In genomic region chr4:53376900-53377299, GRCh38 we compare ENCODE assay signal across 8 cellular contexts. TPM values are rescaled to one million over a fixed set of nuclear protein-coding genes. Genes with fewer than 3 reads are reported as not detected.
DNase-seq lines count a peak whose midpoint lies in the region; ATAC-seq, FAIRE-seq and TF ChIP-seq lines count a peak whose summit lies in the region.

No MANE protein-coding gene starts in this region.

- H2AFZ ChIP-seq in astrocyte (ENCODE audit: low read depth, low read length) (peak overlapping the region; percentile 99), mesenchymal stem cell (ENCODE audit: low read depth, low read length) (no peak overlapping the region)

- ATAC-seq in HG02763 (IDR thresholded peaks at IDR 0.05; ENCODE audit: unreplicated experiment): no peak

- no peak overlapping the region for H2BK5ac ChIP-seq in mesenchymal stem cell (ENCODE audit: low read depth, low read length, poor library complexity, severe bottlenecking)

- no peak overlapping the region for H2AK5ac ChIP-seq in mesenchymal stem cell (ENCODE audit: low read length, severe bottlenecking)

- peaks cover 8% of the 10 kb centered on the region for H3K4me1 Mint-ChIP-seq in astrocyte (ENCODE audit: low read depth, unreplicated experiment)

- peak overlapping the region; percentile 94 for H3K9ac ChIP-seq in astrocyte (ENCODE audit: low read length)
- peak overlapping the region; percentile 97 for H3K9ac ChIP-seq in mesenchymal stem cell (ENCODE audit: low read length)

- H2BK120ac ChIP-seq in mesenchymal stem cell (ENCODE audit: low read depth, low read length): no peak overlapping the region

- no peaks in the 10 kb centered on the region for H3K79me1 ChIP-seq in mesenchymal stem cell (replicated peaks; ENCODE audit: low read length, poor library complexity, severe bottlenecking)

- no peak overlapping the region for H3K4ac ChIP-seq in mesenchymal stem cell (ENCODE audit: low read depth in 1 of 2, low read length in 2 of 2)

- H3K27me3 ChIP-seq in HL-60 (ENCODE audit: insufficient read depth, poor library complexity, severe bottlenecking) (no peaks in the 10 kb centered on the region), astrocyte (ENCODE audit: insufficient read depth, low read length) (no peaks in the 10 kb centered on the region), mesenchymal stem cell (ENCODE audit: control insufficient read depth in 1 of 2, insufficient read depth in 1 of 2, low read length in 2 of 2) (no peaks in the 10 kb centered on the region)

- no peak overlapping the region for H2BK12ac ChIP-seq in mesenchymal stem cell (ENCODE audit: low read length in 2 of 2)

- no peak overlapping the region for H3K23ac ChIP-seq in mesenchymal stem cell (ENCODE audit: low read length in 2 of 2)

- H4K91ac ChIP-seq in mesenchymal stem cell (ENCODE audit: low read length): no peak overlapping the region

- H3K4me3 ChIP-seq in HL-60 (replicated peaks; ENCODE audit: insufficient read depth, low read length) (peak overlapping the region; percentile 81), astrocyte (ENCODE audit: insufficient read depth, low read depth, low read length) (peak overlapping the region; percentile 92), mesenchymal stem cell (ENCODE audit: insufficient read depth in 1 of 2, low read depth in 1 of 2, low read length in 2 of 2) (peak overlapping the region in 1 of 2 experiments; percentile 95)

- H2BK15ac ChIP-seq in mesenchymal stem cell (ENCODE audit: low read depth, poor library complexity, severe bottlenecking): no peak overlapping the region

- H3K4me1 ChIP-seq in astrocyte (ENCODE audit: insufficient read depth, low read length): peaks cover 6% of the 10 kb centered on the region
- H3K4me1 ChIP-seq in mesenchymal stem cell (ENCODE audit: control insufficient read depth, insufficient read depth, low read depth, low read length): no peaks in the 10 kb centered on the region

- TF ChIP-seq CTCF in 22Rv1 (IDR thresholded peaks at IDR 0.05) (no peak), HL-60 (IDR thresholded peaks at IDR 0.05; ENCODE audit: insufficient read depth, low read length) (no peak), astrocyte (IDR thresholded peaks at IDR 0.05; ENCODE audit: insufficient read depth, low read depth, low read length) (no peak)

- FAIRE-seq in astrocyte (lab: Jason Lieb, UNC): no peak

- H3K27ac ChIP-seq in 22Rv1: peak overlapping the region; percentile 68
- peak overlapping the region; percentile 83 for H3K27ac ChIP-seq in HL-60 (replicated peaks)
- H3K27ac ChIP-seq in astrocyte (ENCODE audit: low read depth, low read length): peak overlapping the region; percentile 92
- no peak overlapping the region for H3K27ac ChIP-seq in mesenchymal stem cell (ENCODE audit: low read length, poor library complexity, severe bottlenecking)

- H3K36me3 ChIP-seq in astrocyte (ENCODE audit: insufficient read depth, low read length) (no peaks in the 10 kb centered on the region), mesenchymal stem cell (ENCODE audit: control insufficient read depth in 1 of 2, insufficient read depth in 2 of 2, low read depth in 1 of 2, low read length in 2 of 2) (peaks cover 0 to 8% of the 10 kb centered on the region in 2 experiments)

- H3K27me3 Mint-ChIP-seq in astrocyte (ENCODE audit: low read depth, unreplicated experiment): peaks cover 12% of the 10 kb centered on the region

- no peaks in the 10 kb centered on the region for H3K36me3 Mint-ChIP-seq in astrocyte (ENCODE audit: low read depth, unreplicated experiment)

- H4K8ac ChIP-seq in mesenchymal stem cell (ENCODE audit: low read length): no peak overlapping the region

- H3K4me2 ChIP-seq in astrocyte (ENCODE audit: low read length) (peak overlapping the region; percentile 95), mesenchymal stem cell (ENCODE audit: low read length, poor library complexity, severe bottlenecking) (no peak overlapping the region)

- no peaks in the 10 kb centered on the region for H3K9me3 Mint-ChIP-seq in astrocyte (ENCODE audit: unreplicated experiment)

- no peaks in the 10 kb centered on the region for H3K9me3 ChIP-seq in astrocyte (ENCODE audit: insufficient read depth, low read depth, low read length)
- H3K9me3 ChIP-seq in mesenchymal stem cell (ENCODE audit: control insufficient read depth, low read length): no peaks in the 10 kb centered on the region

- peaks cover 45% of the 10 kb centered on the region for H3K79me2 ChIP-seq in astrocyte (ENCODE audit: insufficient read depth, low read length)

- WGBS in mesenchymal stem cell: 67% methylated on average over 3 of the region's 5 CpGs

- peaks cover 24% of the 10 kb centered on the region for H4K20me1 ChIP-seq in astrocyte (ENCODE audit: insufficient read depth, low read length)

- H3K18ac ChIP-seq in mesenchymal stem cell (ENCODE audit: low read depth in 1 of 2, low read length in 2 of 2): no peak overlapping the region

- peak overlapping the region; percentile 99 for H3K4me3 Mint-ChIP-seq in astrocyte (ENCODE audit: unreplicated experiment)

- DNase-seq in HL-60 (ENCODE audit: low read depth in 1 of 2, low spot score in 1 of 2) (no peak), astrocyte (ENCODE audit: low read depth) (no peak), mesenchymal stem cell (no peak), NOMO-1 (lab: John Stamatoyannopoulos, UW; ENCODE audit: unreplicated experiment in 2 of 2) (no peak), NCI-H82 (lab: John Stamatoyannopoulos, UW) (no peak), germinal center (ENCODE audit: low spot score) (no peak)

- H3K14ac ChIP-seq in mesenchymal stem cell (ENCODE audit: low read length in 2 of 2): no peak overlapping the region

- H3K27ac Mint-ChIP-seq in astrocyte (ENCODE audit: unreplicated experiment): peak overlapping the region; percentile 49

RNA-seq across cellular contexts. Expression of gene FIP1L1, which starts 0.5 kb away (rescaled TPM):
- total RNA-seq in astrocyte: 45.4 and 50.9 TPM in 2 replicates
- polyA plus RNA-seq in mesenchymal stem cell (2013, experiment 1 of 2): 75.9 TPM
- 80.0 TPM for polyA plus RNA-seq in mesenchymal stem cell (2013, experiment 2 of 2)

RNA-seq across cellular contexts. Expression of gene SCFD2, which starts 11.0 kb away (rescaled TPM):
- total RNA-seq in astrocyte: 11.9 and 13.9 TPM in 2 replicates
- 9.8 TPM for polyA plus RNA-seq in mesenchymal stem cell (2013, experiment 1 of 2)
- 10.4 TPM for polyA plus RNA-seq in mesenchymal stem cell (2013, experiment 2 of 2)
